In the genomic region with DNA sequence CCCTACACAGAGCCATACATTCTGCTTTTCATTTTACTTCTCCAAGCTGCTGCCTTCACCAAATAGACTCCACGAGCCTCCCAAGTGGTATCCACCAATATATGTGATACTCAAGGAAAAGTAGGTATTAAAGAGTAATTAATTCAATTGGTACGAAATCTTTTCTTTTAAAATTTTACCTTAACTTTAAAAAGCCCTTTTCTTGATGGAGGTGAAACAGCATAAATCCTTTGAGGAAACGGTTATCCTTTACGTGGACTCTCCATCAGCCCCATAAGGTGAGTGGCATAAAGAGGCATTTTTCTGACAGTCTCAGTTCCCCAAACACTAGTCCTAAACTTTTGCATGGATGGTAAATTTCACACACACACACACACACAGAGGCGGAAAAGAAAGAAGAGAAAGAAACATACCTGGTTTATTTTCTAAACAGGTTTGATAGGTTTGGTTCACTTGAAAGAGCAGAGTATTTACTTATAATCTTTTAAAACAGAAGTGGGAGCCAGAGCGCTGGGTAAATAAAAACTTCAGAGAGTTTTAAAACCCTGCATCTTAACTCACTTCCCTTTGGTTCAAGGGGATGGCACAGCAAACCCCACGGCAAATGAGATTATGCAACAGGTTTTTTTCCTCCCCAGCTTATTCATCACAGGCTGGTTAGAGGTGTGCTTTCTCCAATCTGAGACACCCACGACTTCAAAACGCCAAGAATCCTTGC, we compare ENCODE assay signal across 8 cellular contexts. TPM values are rescaled to one million over a fixed set of nuclear protein-coding genes. Genes with fewer than 3 reads are reported as not detected.
DNase-seq lines count a peak whose midpoint lies in the region; ATAC-seq and TF ChIP-seq lines count a peak whose summit lies in the region.

No MANE protein-coding gene starts in this region.

- no peaks in the 10 kb centered on the region for H3K27me3 ChIP-seq in left lung

- H3K4me1 ChIP-seq in left lung, result peaks cover 5 to 45% of the 10 kb centered on the region in 2 donors

- peak; percentile 60 for ATAC-seq in left lung
- ATAC-seq in HG03571 (IDR thresholded peaks at IDR 0.05; ENCODE audit: unreplicated experiment), result no peak

- H3K36me3 Mint-ChIP-seq in chondrocyte (ENCODE audit: low read depth), result no peaks in the 10 kb centered on the region

- no peaks in the 10 kb centered on the region for H3K27me3 Mint-ChIP-seq in chondrocyte (ENCODE audit: low read depth)

- peak overlapping the region; percentile 97 to 99 for H3K27ac ChIP-seq in left lung

- peaks cover 23% of the 10 kb centered on the region for H3K4me1 Mint-ChIP-seq in chondrocyte (ENCODE audit: low read depth)

- H3K4me3 ChIP-seq in WI38 (ENCODE audit: low read depth, low read length) (peak overlapping the region; percentile 67), left lung (peak overlapping the region; percentile 61 to 62)

- DNase-seq in SKM-1 treated with dmso at 0.1 percent for 144 hours (lab: John Stamatoyannopoulos, UW; ENCODE audit: unreplicated experiment) (peak; percentile 31), SKM-1 (lab: John Stamatoyannopoulos, UW; ENCODE audit: unreplicated experiment) (no peak), NCI-H128 (lab: John Stamatoyannopoulos, UW; ENCODE audit: unreplicated experiment) (peak; percentile 37), chondrocyte (ENCODE audit: low spot score) (no peak), left lung (peak in 1 of 2 donors; percentile 48)
- peak in 2 of 3 experiments; percentile 28 to 45 for DNase-seq in stimulated activated CD4-positive, alpha-beta T cell treated with anti-CD3 and anti-CD28 coated beads, TNF-alpha, amount 100 ng/mL, for 24 hours (ENCODE audit: low read depth in 3 of 3)

- no peak for TF ChIP-seq CTCF in WI38 (IDR thresholded peaks at IDR 0.05; ENCODE audit: low read depth, low read length)
- no peak for TF ChIP-seq CTCF in chondrocyte (IDR thresholded peaks at IDR 0.05)
- TF ChIP-seq CTCF in left lung (IDR thresholded peaks at IDR 0.05), result no peak

- intact Hi-C loops in left lung (cut with DNase I), result loop anchor here in 1 of 2 donors (10.0 kb wide), 1 partner anchor 186 kb away; no protein-coding TSS in a partner anchor

- no peaks in the 10 kb centered on the region for H3K36me3 ChIP-seq in left lung

- peak overlapping the region; percentile 92 for H3K27ac Mint-ChIP-seq in chondrocyte (ENCODE audit: unreplicated experiment)

- no peaks in the 10 kb centered on the region for H3K9me3 ChIP-seq in left lung

- H3K4me3 Mint-ChIP-seq in chondrocyte (ENCODE audit: unreplicated experiment), result peak overlapping the region; percentile 88

- H3K9me3 Mint-ChIP-seq in chondrocyte (ENCODE audit: low read depth), result no peaks in the 10 kb centered on the region

RNA-seq across cellular contexts. Expression of a gene that starts 1.9 kb away (rescaled TPM):
- total RNA-seq in chondrocyte, result 9.7 to 13.7 TPM (median 11.4 TPM) in 3 replicates
- total RNA-seq in left lung, result 10 to 100 TPM; 31.7 to 45.6 TPM

RNA-seq across cellular contexts. Expression of a gene that starts 50.9 kb away (rescaled TPM):
- total RNA-seq in chondrocyte (11.3 to 14.4 TPM (median 11.4 TPM) in 3 replicates), left lung (10 to 100 TPM; 33.4 to 35.9 TPM)

Comparison
In these comparisons a context has a peak if more than half of its experiments do, and no peak if none do; other contexts are left out.
1. DNase-seq: peak in SKM-1 treated with dmso at 0.1 percent for 144 hours (single experiment), NCI-H128 (single experiment) and stimulated activated CD4-positive, alpha-beta T cell treated with anti-CD3 and anti-CD28 coated beads, TNF-alpha, amount 100 ng/mL, for 24 hours (2 of 3); none in SKM-1 (single experiment) and chondrocyte (single experiment).